27 cellular contexts compared by ENCODE assay signal in genomic region chr10:116254422-116255152, GRCh38. TPM values are rescaled to one million over a fixed set of nuclear protein-coding genes. Genes with fewer than 3 reads are reported as not detected.
DNase-seq lines count a peak whose midpoint lies in the region; ATAC-seq, FAIRE-seq and TF ChIP-seq lines count a peak whose summit lies in the region.
"Had no signal": no experiment of that assay in that cellular context is flagged by ENCODE, and none has a peak within 500 bp of the region (broad histone marks: within the 10 kb centered on the region; RNA-seq: fewer than 3 reads in every experiment).

No MANE protein-coding gene starts in this region.

- peak overlapping the region; percentile 3 for H2AK5ac ChIP-seq in mesenchymal stem cell (ENCODE audit: low read length, severe bottlenecking)

- H2AFZ ChIP-seq in astrocyte (ENCODE audit: low read depth, low read length) (no peak overlapping the region), mesenchymal stem cell (ENCODE audit: low read depth, low read length) (no peak overlapping the region)

- no peak overlapping the region for H3K27ac ChIP-seq in astrocyte (ENCODE audit: low read depth, low read length)
- H3K27ac ChIP-seq in mesenchymal stem cell (ENCODE audit: low read length, poor library complexity, severe bottlenecking) = peak overlapping the region; percentile 52
- H3K27ac ChIP-seq in upper lobe of left lung = no peak overlapping the region
- H3K27ac ChIP-seq: 22Rv1, brain microvascular endothelial cell, prostate gland, upper lobe of right lung had no signal

- DNase-seq in DMS 273 (lab: John Stamatoyannopoulos, UW; ENCODE audit: unreplicated experiment) (peak; percentile 14), DMS 273 treated with DMSO at 0.1 percent for 48 hours (lab: John Stamatoyannopoulos, UW) (no peak), astrocyte (ENCODE audit: low read depth) (peak; percentile 73), mesenchymal stem cell (peak; percentile 3), sciatic nerve (ENCODE audit: low spot score) (no peak), upper lobe of left lung (no peak)
- DNase-seq: activated CD4-positive, alpha-beta T cell treated with anti-CD3 and anti-CD28 coated beads for 36 hours; activated CD8-positive, alpha-beta memory T cell treated with anti-CD3 and anti-CD28 coated beads, Interleukin-2, amount 10 ng/mL, durations not matched to agents 7 days and 5 days; activated naive CD8-positive, alpha-beta T cell treated with anti-CD3 and anti-CD28 coated beads, Interleukin-2, amount 10 ng/mL, durations not matched to agents 7 days and 5 days; brain microvascular endothelial cell; Caco-2; hippocampal formation; mammary epithelial cell; naive thymus-derived CD8-positive, alpha-beta T cell; NCI-H1436; NCI-H526; stimulated activated CD4-positive, alpha-beta T cell treated with anti-CD3 and anti-CD28 coated beads, Interleukin-4, amount 100 ng/mL, for 4 hours; T-cell; upper lobe of right lung had no signal

- TF ChIP-seq POLR2A in upper lobe of left lung (IDR thresholded peaks at IDR 0.05) = no peak

- peaks cover 2% of the 10 kb centered on the region for H3K9me3 Mint-ChIP-seq in astrocyte (ENCODE audit: unreplicated experiment)
- H3K9me3 Mint-ChIP-seq: activated naive CD8-positive, alpha-beta T cell treated with anti-CD3 and anti-CD28 coated beads, Interleukin-2, amount 10 ng/mL, durations not matched to agents 7 days and 5 days had no signal

- no peak overlapping the region for H4K91ac ChIP-seq in mesenchymal stem cell (ENCODE audit: low read length)

- H3K9me3 ChIP-seq in astrocyte (ENCODE audit: insufficient read depth, low read depth, low read length) (no peaks in the 10 kb centered on the region), mesenchymal stem cell (ENCODE audit: control insufficient read depth, low read length) (no peaks in the 10 kb centered on the region), upper lobe of left lung (no peaks in the 10 kb centered on the region)
- H3K9me3 ChIP-seq: Caco-2, HAP-1, prostate gland, upper lobe of right lung had no signal

- H3K27me3 ChIP-seq in astrocyte (ENCODE audit: insufficient read depth, low read length) (no peaks in the 10 kb centered on the region), mesenchymal stem cell (ENCODE audit: control insufficient read depth in 1 of 2, insufficient read depth in 1 of 2, low read length in 2 of 2) (no peaks in the 10 kb centered on the region), upper lobe of left lung (no peaks in the 10 kb centered on the region)
- H3K27me3 ChIP-seq: brain microvascular endothelial cell, upper lobe of right lung had no signal

- H3K4me1 Mint-ChIP-seq in astrocyte (ENCODE audit: low read depth, unreplicated experiment) = peaks cover 17% of the 10 kb centered on the region
- H3K4me1 Mint-ChIP-seq: activated CD4-positive, alpha-beta T cell treated with anti-CD3 and anti-CD28 coated beads for 36 hours; activated CD8-positive, alpha-beta memory T cell treated with anti-CD3 and anti-CD28 coated beads, Interleukin-2, amount 10 ng/mL, durations not matched to agents 7 days and 5 days; activated naive CD8-positive, alpha-beta T cell treated with anti-CD3 and anti-CD28 coated beads, Interleukin-2, amount 10 ng/mL, durations not matched to agents 7 days and 5 days; T-cell had no signal

- H3K36me3 ChIP-seq in astrocyte (ENCODE audit: insufficient read depth, low read length) = no peaks in the 10 kb centered on the region
- H3K36me3 ChIP-seq in mesenchymal stem cell (ENCODE audit: control insufficient read depth in 1 of 2, insufficient read depth in 2 of 2, low read depth in 1 of 2, low read length in 2 of 2) = peaks cover 0 to 23% of the 10 kb centered on the region in 2 experiments
- no peaks in the 10 kb centered on the region for H3K36me3 ChIP-seq in upper lobe of left lung
- H3K36me3 ChIP-seq: brain microvascular endothelial cell, HAP-1, prostate gland, upper lobe of right lung had no signal

- no peak overlapping the region for H3K4ac ChIP-seq in mesenchymal stem cell (ENCODE audit: low read depth in 1 of 2, low read length in 2 of 2)

- WGBS in mesenchymal stem cell = 49% methylated on average over 7 of the region's 7 CpGs
- 31 to 46% methylated on average over 7 of the region's 7 CpGs for WGBS in upper lobe of left lung, 2 donors

- H3K36me3 Mint-ChIP-seq in astrocyte (ENCODE audit: low read depth, unreplicated experiment) = no peaks in the 10 kb centered on the region
- H3K36me3 Mint-ChIP-seq: activated CD8-positive, alpha-beta memory T cell treated with anti-CD3 and anti-CD28 coated beads, Interleukin-2, amount 10 ng/mL, durations not matched to agents 7 days and 5 days; activated naive CD8-positive, alpha-beta T cell treated with anti-CD3 and anti-CD28 coated beads, Interleukin-2, amount 10 ng/mL, durations not matched to agents 7 days and 5 days; naive thymus-derived CD8-positive, alpha-beta T cell; T-cell had no signal

- TF ChIP-seq CTCF in astrocyte (IDR thresholded peaks at IDR 0.05; ENCODE audit: insufficient read depth, low read depth, low read length) (no peak), upper lobe of left lung (IDR thresholded peaks at IDR 0.05) (no peak)

- no peak overlapping the region for H2BK120ac ChIP-seq in mesenchymal stem cell (ENCODE audit: low read depth, low read length)

- no peak overlapping the region for H2BK12ac ChIP-seq in mesenchymal stem cell (ENCODE audit: low read length in 2 of 2)

- H3K4me1 ChIP-seq in astrocyte (ENCODE audit: insufficient read depth, low read length) = peaks cover 19% of the 10 kb centered on the region
- peaks cover 21% of the 10 kb centered on the region for H3K4me1 ChIP-seq in mesenchymal stem cell (ENCODE audit: control insufficient read depth, insufficient read depth, low read depth, low read length)
- H3K4me1 ChIP-seq in upper lobe of left lung = no peaks in the 10 kb centered on the region
- H3K4me1 ChIP-seq: Caco-2, HAP-1, prostate gland, upper lobe of right lung had no signal

- FAIRE-seq in astrocyte (lab: Jason Lieb, UNC) = no peak
- FAIRE-seq: endothelial cell of umbilical vein, islet of Langerhans, TTC549 had no signal

- H3K79me1 ChIP-seq in mesenchymal stem cell (replicated peaks; ENCODE audit: low read length, poor library complexity, severe bottlenecking) = peaks cover 41% of the 10 kb centered on the region

- no peaks in the 10 kb centered on the region for H4K20me1 ChIP-seq in astrocyte (ENCODE audit: insufficient read depth, low read length)

- ATAC-seq in sciatic nerve (peak; percentile 24), HG02870 (IDR thresholded peaks at IDR 0.05; ENCODE audit: unreplicated experiment) (no peak), HG03095 (IDR thresholded peaks at IDR 0.05; ENCODE audit: unreplicated experiment) (no peak), upper lobe of left lung (ENCODE audit: low FRiP score in 2 of 2) (no peak)
- ATAC-seq: activated CD4-positive, alpha-beta T cell treated with anti-CD3 and anti-CD28 coated beads for 36 hours; activated CD8-positive, alpha-beta memory T cell treated with anti-CD3 and anti-CD28 coated beads, Interleukin-2, amount 10 ng/mL, durations not matched to agents 7 days and 5 days; naive thymus-derived CD8-positive, alpha-beta T cell; T-cell; upper lobe of right lung had no signal

- no peak overlapping the region for H2BK15ac ChIP-seq in mesenchymal stem cell (ENCODE audit: low read depth, poor library complexity, severe bottlenecking)

- peak overlapping the region; percentile 35 for H3K27ac Mint-ChIP-seq in astrocyte (ENCODE audit: unreplicated experiment)
- H3K27ac Mint-ChIP-seq: activated CD4-positive, alpha-beta T cell treated with anti-CD3 and anti-CD28 coated beads for 36 hours; activated CD8-positive, alpha-beta memory T cell treated with anti-CD3 and anti-CD28 coated beads, Interleukin-2, amount 10 ng/mL, durations not matched to agents 7 days and 5 days; activated naive CD8-positive, alpha-beta T cell treated with anti-CD3 and anti-CD28 coated beads, Interleukin-2, amount 10 ng/mL, durations not matched to agents 7 days and 5 days; naive thymus-derived CD8-positive, alpha-beta T cell; T-cell had no signal

- no peak overlapping the region for H3K18ac ChIP-seq in mesenchymal stem cell (ENCODE audit: low read depth in 1 of 2, low read length in 2 of 2)

- intact Hi-C loops in sciatic nerve (cut with DNase I) = no loop called here

- TF ChIP-seq EP300 in upper lobe of left lung (IDR thresholded peaks at IDR 0.05) = no peak

- H3K4me2 ChIP-seq in astrocyte (ENCODE audit: low read length) = peak overlapping the region; percentile 30
- H3K4me2 ChIP-seq in mesenchymal stem cell (ENCODE audit: low read length, poor library complexity, severe bottlenecking) = no peak overlapping the region

- no peak overlapping the region for H3K23ac ChIP-seq in mesenchymal stem cell (ENCODE audit: low read length in 2 of 2)

- no peaks in the 10 kb centered on the region for H3K79me2 ChIP-seq in astrocyte (ENCODE audit: insufficient read depth, low read length)

- H4K8ac ChIP-seq in mesenchymal stem cell (ENCODE audit: low read length) = no peak overlapping the region

- no peak overlapping the region for H2BK5ac ChIP-seq in mesenchymal stem cell (ENCODE audit: low read depth, low read length, poor library complexity, severe bottlenecking)

- H3K4me3 ChIP-seq in astrocyte (ENCODE audit: insufficient read depth, low read depth, low read length) (no peak overlapping the region), mesenchymal stem cell (ENCODE audit: insufficient read depth in 1 of 2, low read depth in 1 of 2, low read length in 2 of 2) (no peak overlapping the region), upper lobe of left lung (no peak overlapping the region)
- H3K4me3 ChIP-seq: HAP-1, prostate gland, upper lobe of right lung had no signal

- H3K9ac ChIP-seq in astrocyte (ENCODE audit: low read length) = no peak overlapping the region
- no peak overlapping the region for H3K9ac ChIP-seq in mesenchymal stem cell (ENCODE audit: low read length)

- no peak overlapping the region for H3K4me3 Mint-ChIP-seq in astrocyte (ENCODE audit: unreplicated experiment)
- H3K4me3 Mint-ChIP-seq: activated CD4-positive, alpha-beta T cell treated with anti-CD3 and anti-CD28 coated beads for 36 hours; activated CD8-positive, alpha-beta memory T cell treated with anti-CD3 and anti-CD28 coated beads, Interleukin-2, amount 10 ng/mL, durations not matched to agents 7 days and 5 days; activated naive CD8-positive, alpha-beta T cell treated with anti-CD3 and anti-CD28 coated beads, Interleukin-2, amount 10 ng/mL, durations not matched to agents 7 days and 5 days; naive thymus-derived CD8-positive, alpha-beta T cell; T-cell had no signal

- no peak overlapping the region for H3K14ac ChIP-seq in mesenchymal stem cell (ENCODE audit: low read length in 2 of 2)

- peaks cover 18% of the 10 kb centered on the region for H3K27me3 Mint-ChIP-seq in astrocyte (ENCODE audit: low read depth, unreplicated experiment)
- H3K27me3 Mint-ChIP-seq: activated CD4-positive, alpha-beta T cell treated with anti-CD3 and anti-CD28 coated beads for 36 hours; activated CD8-positive, alpha-beta memory T cell treated with anti-CD3 and anti-CD28 coated beads, Interleukin-2, amount 10 ng/mL, durations not matched to agents 7 days and 5 days; activated naive CD8-positive, alpha-beta T cell treated with anti-CD3 and anti-CD28 coated beads, Interleukin-2, amount 10 ng/mL, durations not matched to agents 7 days and 5 days had no signal

RNA-seq across cellular contexts. Expression of gene GFRA1, which starts 18.4 kb away (rescaled TPM):
- 12.7 and 24.2 TPM in 2 replicates for total RNA-seq in astrocyte
- polyA plus RNA-seq in mesenchymal stem cell (2013, experiment 1 of 2) = 8.0 TPM
- polyA plus RNA-seq in mesenchymal stem cell (2013, experiment 2 of 2) = 7.6 TPM
- total RNA-seq in sciatic nerve = 65.8 TPM
- 1 to 10 TPM in 5 of 6 donors, under 1 TPM in 1; under 0.01 to 9.2 (median 2.3) TPM for total RNA-seq in upper lobe of left lung
- total RNA-seq: activated CD8-positive, alpha-beta memory T cell treated with anti-CD3 and anti-CD28 coated beads, Interleukin-2, amount 10 ng/mL, durations not matched to agents 7 days and 5 days; activated naive CD8-positive, alpha-beta T cell treated with anti-CD3 and anti-CD28 coated beads, Interleukin-2, amount 10 ng/mL, durations not matched to agents 7 days and 5 days; Caco-2; naive thymus-derived CD8-positive, alpha-beta T cell had no signal
- polyA plus RNA-seq: naive thymus-derived CD8-positive, alpha-beta T cell had no signal

Comparison
In these comparisons a context has a peak if more than half of its experiments do, and no peak if none do; other contexts are left out.
1. DNase-seq: peak in DMS 273 (single experiment), astrocyte (single experiment) and mesenchymal stem cell (single experiment); none in DMS 273 treated with DMSO at 0.1 percent for 48 hours (single experiment), sciatic nerve (single experiment) and upper lobe of left lung (0 of 2).